Comparison of ENCODE assay signal across 22 cellular contexts in genomic region chr1:218461351-218461750, GRCh38.
"Had no signal": no experiment of that assay in that cellular context is flagged by ENCODE, and none has a peak within 500 bp of the region (broad histone marks: within the 10 kb centered on the region; RNA-seq: fewer than 3 reads in every experiment).

No MANE protein-coding gene starts in this region.

- ATAC-seq: activated CD8-positive, alpha-beta memory T cell treated with anti-CD3 and anti-CD28 coated beads, Interleukin-2, amount 10 ng/mL, durations not matched to agents 7 days and 5 days; left cardiac atrium; naive thymus-derived CD8-positive, alpha-beta T cell; stimulated activated naive CD8-positive, alpha-beta T cell treated with anti-CD3 and anti-CD28 coated beads, Interleukin-15, Interleukin-2, amounts not matched to agents 100 U/mL and 50 U/mL, for 24 hours; T-cell had no signal

- H3K27ac Mint-ChIP-seq: activated CD4-positive, alpha-beta memory T cell treated with anti-CD3 and anti-CD28 coated beads, Interleukin-2, amount 10 ng/mL, durations not matched to agents 7 days and 5 days; activated CD8-positive, alpha-beta memory T cell treated with anti-CD3 and anti-CD28 coated beads, Interleukin-2, amount 10 ng/mL, durations not matched to agents 7 days and 5 days; activated naive CD8-positive, alpha-beta T cell treated with anti-CD3 and anti-CD28 coated beads, Interleukin-2, amount 10 ng/mL, durations not matched to agents 7 days and 5 days; naive thymus-derived CD8-positive, alpha-beta T cell; T-cell had no signal

- H3K36me3 ChIP-seq: vagina had no signal

- H3K36me3 Mint-ChIP-seq: activated CD8-positive, alpha-beta memory T cell treated with anti-CD3 and anti-CD28 coated beads, Interleukin-2, amount 10 ng/mL, durations not matched to agents 7 days and 5 days; activated naive CD8-positive, alpha-beta T cell treated with anti-CD3 and anti-CD28 coated beads, Interleukin-2, amount 10 ng/mL, durations not matched to agents 7 days and 5 days; naive thymus-derived CD8-positive, alpha-beta T cell; T-cell had no signal

- H3K4me3 Mint-ChIP-seq: activated CD4-positive, alpha-beta memory T cell treated with anti-CD3 and anti-CD28 coated beads, Interleukin-2, amount 10 ng/mL, durations not matched to agents 7 days and 5 days; activated CD8-positive, alpha-beta memory T cell treated with anti-CD3 and anti-CD28 coated beads, Interleukin-2, amount 10 ng/mL, durations not matched to agents 7 days and 5 days; activated naive CD8-positive, alpha-beta T cell treated with anti-CD3 and anti-CD28 coated beads, Interleukin-2, amount 10 ng/mL, durations not matched to agents 7 days and 5 days; naive thymus-derived CD8-positive, alpha-beta T cell; T-cell had no signal

- DNase-seq: activated CD4-positive, alpha-beta memory T cell treated with anti-CD3 and anti-CD28 coated beads, Interleukin-2, amount 10 ng/mL, durations not matched to agents 7 days and 5 days; activated CD4-positive, alpha-beta T cell treated with anti-CD3 and anti-CD28 coated beads for 48 hours; activated CD4-positive, CD25-positive, alpha-beta regulatory T cell; activated CD8-positive, alpha-beta memory T cell treated with anti-CD3 and anti-CD28 coated beads, Interleukin-2, amount 10 ng/mL, durations not matched to agents 7 days and 5 days; activated naive CD8-positive, alpha-beta T cell treated with anti-CD3 and anti-CD28 coated beads, Interleukin-2, amount 10 ng/mL, durations not matched to agents 7 days and 5 days; dermis blood vessel endothelial cell; effector memory CD4-positive, alpha-beta T cell; foreskin fibroblast; glutamatergic neuron; hippocampal formation; left cardiac atrium; mesendoderm; naive thymus-derived CD8-positive, alpha-beta T cell; posterior cingulate gyrus; stimulated activated naive CD8-positive, alpha-beta T cell treated with anti-CD3 and anti-CD28 coated beads, Interleukin-15, Interleukin-2, amounts not matched to agents 100 U/mL and 50 U/mL, for 24 hours; substantia nigra; T-cell; trophoblast cell had no signal

- H3K27me3 Mint-ChIP-seq: activated CD4-positive, alpha-beta memory T cell treated with anti-CD3 and anti-CD28 coated beads, Interleukin-2, amount 10 ng/mL, durations not matched to agents 7 days and 5 days; activated CD8-positive, alpha-beta memory T cell treated with anti-CD3 and anti-CD28 coated beads, Interleukin-2, amount 10 ng/mL, durations not matched to agents 7 days and 5 days had no signal

- H3K27me3 ChIP-seq: vagina had no signal

- H3K9me3 ChIP-seq: vagina had no signal

- H3K4me3 ChIP-seq: skin epidermis, vagina had no signal

- FAIRE-seq: bronchial epithelial cell, islet of Langerhans had no signal

- H3K9me3 Mint-ChIP-seq: activated CD4-positive, alpha-beta memory T cell treated with anti-CD3 and anti-CD28 coated beads, Interleukin-2, amount 10 ng/mL, durations not matched to agents 7 days and 5 days; activated naive CD8-positive, alpha-beta T cell treated with anti-CD3 and anti-CD28 coated beads, Interleukin-2, amount 10 ng/mL, durations not matched to agents 7 days and 5 days; T-cell had no signal

- H3K4me1 Mint-ChIP-seq: activated CD4-positive, alpha-beta memory T cell treated with anti-CD3 and anti-CD28 coated beads, Interleukin-2, amount 10 ng/mL, durations not matched to agents 7 days and 5 days; activated CD8-positive, alpha-beta memory T cell treated with anti-CD3 and anti-CD28 coated beads, Interleukin-2, amount 10 ng/mL, durations not matched to agents 7 days and 5 days; activated naive CD8-positive, alpha-beta T cell treated with anti-CD3 and anti-CD28 coated beads, Interleukin-2, amount 10 ng/mL, durations not matched to agents 7 days and 5 days; naive thymus-derived CD8-positive, alpha-beta T cell; T-cell had no signal
